In the genomic region with DNA sequence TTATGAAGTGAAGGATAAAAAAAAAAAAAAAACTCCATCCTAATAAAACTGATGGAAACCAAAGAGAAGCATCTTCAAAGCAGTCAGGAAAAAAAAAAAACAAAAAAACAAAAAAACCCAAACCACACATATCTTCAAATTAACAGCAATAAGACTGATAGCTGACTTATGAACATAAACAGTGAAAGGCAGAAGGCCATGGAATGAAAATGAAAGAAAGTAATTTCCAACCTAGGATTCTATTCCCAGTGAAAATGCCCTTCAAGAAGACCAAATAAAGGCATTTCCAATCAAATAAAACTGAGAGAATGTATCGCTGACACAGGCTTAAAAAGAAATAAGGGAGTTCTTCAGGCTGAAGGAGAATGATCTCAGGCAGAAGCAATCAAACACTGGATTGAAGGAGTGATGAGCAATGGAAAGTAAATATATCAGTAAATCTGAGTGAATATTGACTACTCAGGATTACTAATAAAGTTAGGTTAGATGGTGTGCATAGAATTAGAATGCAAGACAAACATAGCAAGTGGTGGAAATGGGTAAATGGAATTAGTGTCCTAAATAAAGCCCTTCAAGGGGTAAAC, we compare ENCODE assay signal across 9 cellular contexts.
"Had no signal": no experiment of that assay in that cellular context is flagged by ENCODE, and none has a peak within 500 bp of the region (broad histone marks: within the 10 kb centered on the region; RNA-seq: fewer than 3 reads in every experiment).

No MANE protein-coding gene starts in this region.

- DNase-seq: GM23248, GOT3, H7, IMR-90, KBM-7 had no signal

- H3K4me3 ChIP-seq: GM23248, HAP-1 had no signal

- H3K4me2 ChIP-seq: KMS-11 had no signal

- H3K27ac ChIP-seq: GM23248, HL-60, KMS-11 had no signal

- H3K4me1 ChIP-seq: HAP-1 had no signal

- H3K9ac ChIP-seq: GM23248, KMS-11 had no signal

- H3K36me3 ChIP-seq: HAP-1 had no signal

- ATAC-seq: HCT116 had no signal

- H2AFZ ChIP-seq: GM23248 had no signal

- H3K9me3 ChIP-seq: HAP-1 had no signal
